24 cellular contexts compared by ENCODE assay signal in the genomic region with DNA sequence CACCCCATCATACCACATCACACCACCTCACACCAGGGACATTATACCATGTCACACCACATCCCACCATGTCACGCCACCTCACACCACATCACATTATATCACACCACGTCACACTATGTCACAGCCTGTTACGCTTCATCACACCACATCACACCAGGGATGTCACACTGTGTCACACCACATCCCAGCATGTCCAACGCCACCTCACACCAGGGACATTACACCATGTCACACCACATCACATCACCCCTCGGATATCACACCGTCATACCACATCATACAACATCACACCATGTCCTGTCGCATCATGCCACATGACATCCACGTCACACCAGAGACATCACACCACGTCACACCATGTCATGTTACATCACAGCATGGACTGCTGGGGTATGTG.
DNase-seq lines count a peak whose midpoint lies in the region; ATAC-seq and TF ChIP-seq lines count a peak whose summit lies in the region.
"Had no signal": no experiment of that assay in that cellular context is flagged by ENCODE, and none has a peak within 500 bp of the region (broad histone marks: within the 10 kb centered on the region; RNA-seq: fewer than 3 reads in every experiment).

No MANE protein-coding gene starts in this region.

- H2AFZ ChIP-seq in neural progenitor cell (replicated peaks), result no peak overlapping the region
- H2AFZ ChIP-seq: hepatocyte had no signal

- no peaks in the 10 kb centered on the region for H4K20me1 ChIP-seq in neural progenitor cell (ENCODE audit: low read depth)

- CTCF ChIA-PET in activated naive CD4-positive, alpha-beta T cell treated with anti-CD3 and anti-CD28 coated beads, Interleukin-2, amount 10 ng/mL, durations not matched to agents 7 days and 5 days (lab: Charles Lee), result no interaction called here
- CTCF ChIA-PET in activated naive CD4-positive, alpha-beta T cell treated with anti-CD3 and anti-CD28 coated beads for 36 hours (lab: Charles Lee), result no interaction called here
- CTCF ChIA-PET in activated CD8-positive, alpha-beta T cell treated with anti-CD3 and anti-CD28 coated beads for 36 hours (lab: Charles Lee), result no interaction called here
- CTCF ChIA-PET in activated CD4-positive, alpha-beta memory T cell treated with anti-CD3 and anti-CD28 coated beads for 36 hours (lab: Charles Lee), result no interaction called here

- ATAC-seq in upper lobe of right lung, result peak; percentile 37
- no peak for ATAC-seq in activated CD8-positive, alpha-beta T cell treated with anti-CD3 and anti-CD28 coated beads for 36 hours
- ATAC-seq: gastrocnemius medialis, left lung, T-cell had no signal

- no peaks in the 10 kb centered on the region for H3K79me2 ChIP-seq in neural progenitor cell (ENCODE audit: low read depth)
- H3K79me2 ChIP-seq: hepatocyte had no signal

- no peak overlapping the region for H3K4me3 Mint-ChIP-seq in activated naive CD4-positive, alpha-beta T cell treated with anti-CD3 and anti-CD28 coated beads, Interleukin-2, amount 10 ng/mL, durations not matched to agents 7 days and 5 days
- no peak overlapping the region for H3K4me3 Mint-ChIP-seq in activated naive CD4-positive, alpha-beta T cell treated with anti-CD3 and anti-CD28 coated beads for 36 hours
- H3K4me3 Mint-ChIP-seq in endothelial cell (ENCODE audit: unreplicated experiment) (peak overlapping the region; percentile 82), neural progenitor cell (peak overlapping the region; percentile 31)
- H3K4me3 Mint-ChIP-seq in activated CD8-positive, alpha-beta T cell treated with anti-CD3 and anti-CD28 coated beads for 36 hours, result no peak overlapping the region
- H3K4me3 Mint-ChIP-seq in activated CD4-positive, alpha-beta memory T cell treated with anti-CD3 and anti-CD28 coated beads for 36 hours, result no peak overlapping the region
- H3K4me3 Mint-ChIP-seq: CD4-positive, alpha-beta T cell; T-cell had no signal

- H3K27me3 ChIP-seq in neural progenitor cell, result no peaks in the 10 kb centered on the region
- H3K27me3 ChIP-seq in upper lobe of right lung, result no peaks in the 10 kb centered on the region
- H3K27me3 ChIP-seq in prostate gland (replicated peaks; ENCODE audit: insufficient read depth), result no peaks in the 10 kb centered on the region
- H3K27me3 ChIP-seq: gastrocnemius medialis, hepatocyte, suprapubic skin had no signal

- no peaks in the 10 kb centered on the region for H3K36me3 Mint-ChIP-seq in activated naive CD4-positive, alpha-beta T cell treated with anti-CD3 and anti-CD28 coated beads, Interleukin-2, amount 10 ng/mL, durations not matched to agents 7 days and 5 days
- no peaks in the 10 kb centered on the region for H3K36me3 Mint-ChIP-seq in activated naive CD4-positive, alpha-beta T cell treated with anti-CD3 and anti-CD28 coated beads for 36 hours (ENCODE audit: low read depth)
- peaks cover 20% of the 10 kb centered on the region for H3K36me3 Mint-ChIP-seq in endothelial cell (ENCODE audit: low read depth, unreplicated experiment)
- peaks cover 2% of the 10 kb centered on the region for H3K36me3 Mint-ChIP-seq in neural progenitor cell
- no peaks in the 10 kb centered on the region for H3K36me3 Mint-ChIP-seq in activated CD8-positive, alpha-beta T cell treated with anti-CD3 and anti-CD28 coated beads for 36 hours (ENCODE audit: low read depth)
- H3K36me3 Mint-ChIP-seq in activated CD4-positive, alpha-beta memory T cell treated with anti-CD3 and anti-CD28 coated beads for 36 hours, result no peaks in the 10 kb centered on the region
- H3K36me3 Mint-ChIP-seq: T-cell had no signal

- DNase-seq in activated naive CD4-positive, alpha-beta T cell treated with anti-CD3 and anti-CD28 coated beads, Interleukin-2, amount 10 ng/mL, durations not matched to agents 7 days and 5 days, result peak; percentile 15
- DNase-seq in activated naive CD4-positive, alpha-beta T cell treated with anti-CD3 and anti-CD28 coated beads for 36 hours, result no peak
- DNase-seq in endothelial cell (ENCODE audit: low spot score), result no peak
- no peak for DNase-seq in neural progenitor cell (ENCODE audit: low spot score)
- no peak for DNase-seq in upper lobe of right lung
- DNase-seq in activated CD8-positive, alpha-beta T cell treated with anti-CD3 and anti-CD28 coated beads for 36 hours, result no peak
- DNase-seq in prostate gland (ENCODE audit: low spot score), result no peak
- DNase-seq in activated CD4-positive, alpha-beta memory T cell treated with anti-CD3 and anti-CD28 coated beads for 36 hours, result no peak
- DNase-seq: activated CD4-positive, alpha-beta T cell treated with anti-CD3 and anti-CD28 coated beads, Interleukin-2, amount 50 U/mL, for 48 hours; activated CD4-positive, CD25-positive, alpha-beta regulatory T cell; cerebellar nuclear complex; EL; gastrocnemius medialis; NCI-H1436; NCI-H446; NCI-H774; retina; stimulated activated CD4-positive, alpha-beta T cell treated with anti-CD3 and anti-CD28 coated beads, Interleukin-2, amount 100 ng/mL, for 24 hours had no signal

- no peak for TF ChIP-seq POLR2A in prostate gland (IDR thresholded peaks at IDR 0.05)

- peaks cover 13% of the 10 kb centered on the region for H3K27me3 Mint-ChIP-seq in activated naive CD4-positive, alpha-beta T cell treated with anti-CD3 and anti-CD28 coated beads, Interleukin-2, amount 10 ng/mL, durations not matched to agents 7 days and 5 days
- H3K27me3 Mint-ChIP-seq in activated naive CD4-positive, alpha-beta T cell treated with anti-CD3 and anti-CD28 coated beads for 36 hours (ENCODE audit: low read depth), result no peaks in the 10 kb centered on the region
- H3K27me3 Mint-ChIP-seq in endothelial cell (ENCODE audit: unreplicated experiment) (peaks cover 20% of the 10 kb centered on the region), neural progenitor cell (ENCODE audit: insufficient read depth, low read depth) (peaks cover 11% of the 10 kb centered on the region)
- no peaks in the 10 kb centered on the region for H3K27me3 Mint-ChIP-seq in activated CD8-positive, alpha-beta T cell treated with anti-CD3 and anti-CD28 coated beads for 36 hours
- peaks cover 9% of the 10 kb centered on the region for H3K27me3 Mint-ChIP-seq in activated CD4-positive, alpha-beta memory T cell treated with anti-CD3 and anti-CD28 coated beads for 36 hours

- POLR2A ChIA-PET in activated CD8-positive, alpha-beta T cell treated with anti-CD3 and anti-CD28 coated beads for 36 hours (lab: Charles Lee), result no interaction called here
- POLR2A ChIA-PET in activated CD4-positive, alpha-beta memory T cell treated with anti-CD3 and anti-CD28 coated beads for 36 hours (lab: Charles Lee), result no interaction called here

- no peaks in the 10 kb centered on the region for H3K9me3 Mint-ChIP-seq in activated naive CD4-positive, alpha-beta T cell treated with anti-CD3 and anti-CD28 coated beads, Interleukin-2, amount 10 ng/mL, durations not matched to agents 7 days and 5 days
- H3K9me3 Mint-ChIP-seq in activated naive CD4-positive, alpha-beta T cell treated with anti-CD3 and anti-CD28 coated beads for 36 hours, result no peaks in the 10 kb centered on the region
- peaks cover 31% of the 10 kb centered on the region for H3K9me3 Mint-ChIP-seq in endothelial cell (ENCODE audit: unreplicated experiment)
- H3K9me3 Mint-ChIP-seq in neural progenitor cell, result peaks cover 33% of the 10 kb centered on the region
- H3K9me3 Mint-ChIP-seq in activated CD8-positive, alpha-beta T cell treated with anti-CD3 and anti-CD28 coated beads for 36 hours, result peaks cover 5% of the 10 kb centered on the region
- peaks cover 6% of the 10 kb centered on the region for H3K9me3 Mint-ChIP-seq in activated CD4-positive, alpha-beta memory T cell treated with anti-CD3 and anti-CD28 coated beads for 36 hours
- H3K9me3 Mint-ChIP-seq: activated T-helper 2 cell treated with anti-CD3 and anti-CD28 coated beads, Interferon-gamma antibody, Interleukin-2, Interleukin-4, amounts not matched to agents 10 μg/mL and 5 μg/mL and 100 μg/mL, durations not matched to agents 14 hours and 24 hours and 36 hours had no signal

- no peak overlapping the region for H3K4me2 ChIP-seq in neural progenitor cell
- H3K4me2 ChIP-seq: hepatocyte had no signal

- H3K27ac ChIP-seq in neural progenitor cell (no peak overlapping the region), upper lobe of right lung (no peak overlapping the region), prostate gland (no peak overlapping the region)
- H3K27ac ChIP-seq: gastrocnemius medialis, hepatocyte, left lung, suprapubic skin had no signal

- no peak overlapping the region for H3K9ac ChIP-seq in neural progenitor cell

- intact Hi-C loops in activated naive CD4-positive, alpha-beta T cell treated with anti-CD3 and anti-CD28 coated beads for 36 hours (cut with micrococcal nuclease), result loop anchor here (5.0 kb wide), 1 partner anchor 145 kb away; no protein-coding TSS in a partner anchor
- intact Hi-C loops in upper lobe of right lung (cut with DNase I) (no loop called here), prostate gland (cut with DNase I) (no loop called here)
- intact Hi-C loops in activated CD8-positive, alpha-beta T cell treated with anti-CD3 and anti-CD28 coated beads for 36 hours (cut with micrococcal nuclease), result no loop called here
- intact Hi-C loops in activated CD4-positive, alpha-beta memory T cell treated with anti-CD3 and anti-CD28 coated beads for 36 hours (cut with micrococcal nuclease), result no loop called here

- WGBS in prostate gland, result 79% methylated on average over 9 of the region's 9 CpGs

- TF ChIP-seq CTCF in endothelial cell (IDR thresholded peaks at IDR 0.05; ENCODE audit: unreplicated experiment), result no peak
- no peak for TF ChIP-seq CTCF in neural progenitor cell (IDR thresholded peaks at IDR 0.05)
- no peak for TF ChIP-seq CTCF in upper lobe of right lung (IDR thresholded peaks at IDR 0.05)
- no peak for TF ChIP-seq CTCF in activated CD8-positive, alpha-beta T cell treated with anti-CD3 and anti-CD28 coated beads for 36 hours (IDR thresholded peaks at IDR 0.05)
- TF ChIP-seq CTCF in prostate gland (IDR thresholded peaks at IDR 0.05), result no peak

- H3K36me3 ChIP-seq in neural progenitor cell (no peaks in the 10 kb centered on the region), upper lobe of right lung (no peaks in the 10 kb centered on the region), prostate gland (no peaks in the 10 kb centered on the region)
- H3K36me3 ChIP-seq: gastrocnemius medialis, left lung, suprapubic skin had no signal

- H3K4me1 ChIP-seq in neural progenitor cell (no peaks in the 10 kb centered on the region), upper lobe of right lung (no peaks in the 10 kb centered on the region), prostate gland (replicated peaks) (no peaks in the 10 kb centered on the region)
- H3K4me1 ChIP-seq: gastrocnemius medialis, left lung, suprapubic skin had no signal

- H3K4me1 Mint-ChIP-seq in activated naive CD4-positive, alpha-beta T cell treated with anti-CD3 and anti-CD28 coated beads, Interleukin-2, amount 10 ng/mL, durations not matched to agents 7 days and 5 days, result no peaks in the 10 kb centered on the region
- H3K4me1 Mint-ChIP-seq in activated naive CD4-positive, alpha-beta T cell treated with anti-CD3 and anti-CD28 coated beads for 36 hours (ENCODE audit: low read depth), result no peaks in the 10 kb centered on the region
- peaks cover 3% of the 10 kb centered on the region for H3K4me1 Mint-ChIP-seq in endothelial cell (ENCODE audit: unreplicated experiment)
- H3K4me1 Mint-ChIP-seq in neural progenitor cell, result no peaks in the 10 kb centered on the region
- H3K4me1 Mint-ChIP-seq in activated CD8-positive, alpha-beta T cell treated with anti-CD3 and anti-CD28 coated beads for 36 hours (ENCODE audit: low read depth), result no peaks in the 10 kb centered on the region
- no peaks in the 10 kb centered on the region for H3K4me1 Mint-ChIP-seq in activated CD4-positive, alpha-beta memory T cell treated with anti-CD3 and anti-CD28 coated beads for 36 hours (ENCODE audit: low read depth)
- H3K4me1 Mint-ChIP-seq: T-cell had no signal

- no peak overlapping the region for H3K4me3 ChIP-seq in neural progenitor cell
- H3K4me3 ChIP-seq in upper lobe of right lung, result no peak overlapping the region
- no peak overlapping the region for H3K4me3 ChIP-seq in prostate gland
- H3K4me3 ChIP-seq: gastrocnemius medialis, hepatocyte, left lung, suprapubic skin had no signal

- no peak overlapping the region for H3K27ac Mint-ChIP-seq in activated naive CD4-positive, alpha-beta T cell treated with anti-CD3 and anti-CD28 coated beads, Interleukin-2, amount 10 ng/mL, durations not matched to agents 7 days and 5 days
- no peak overlapping the region for H3K27ac Mint-ChIP-seq in activated naive CD4-positive, alpha-beta T cell treated with anti-CD3 and anti-CD28 coated beads for 36 hours
- H3K27ac Mint-ChIP-seq in endothelial cell (ENCODE audit: unreplicated experiment) (peak overlapping the region; percentile 49), neural progenitor cell (no peak overlapping the region)
- H3K27ac Mint-ChIP-seq in activated CD8-positive, alpha-beta T cell treated with anti-CD3 and anti-CD28 coated beads for 36 hours, result no peak overlapping the region
- no peak overlapping the region for H3K27ac Mint-ChIP-seq in activated CD4-positive, alpha-beta memory T cell treated with anti-CD3 and anti-CD28 coated beads for 36 hours
- H3K27ac Mint-ChIP-seq: activated T-helper 2 cell treated with anti-CD3 and anti-CD28 coated beads, Interferon-gamma antibody, Interleukin-2, Interleukin-4, amounts not matched to agents 10 μg/mL and 5 μg/mL and 100 μg/mL, durations not matched to agents 14 hours and 24 hours and 36 hours; CD4-positive, alpha-beta T cell; T-cell had no signal

- H3F3A ChIP-seq in neural progenitor cell (ENCODE audit: low read depth), result no peaks in the 10 kb centered on the region

- H3K9me3 ChIP-seq in neural progenitor cell (ENCODE audit: low read depth) (no peaks in the 10 kb centered on the region), upper lobe of right lung (no peaks in the 10 kb centered on the region), prostate gland (no peaks in the 10 kb centered on the region)
- H3K9me3 ChIP-seq: gastrocnemius medialis, left lung, suprapubic skin had no signal

Comparison
In these comparisons a context has a peak if more than half of its experiments do, and no peak if none do; other contexts are left out.
1. H3K4me3 Mint-ChIP-seq: peak in endothelial cell (single experiment) and neural progenitor cell (single experiment); none in activated naive CD4-positive, alpha-beta T cell treated with anti-CD3 and anti-CD28 coated beads, Interleukin-2, amount 10 ng/mL, durations not matched to agents 7 days and 5 days (single experiment), activated naive CD4-positive, alpha-beta T cell treated with anti-CD3 and anti-CD28 coated beads for 36 hours (single experiment), activated CD8-positive, alpha-beta T cell treated with anti-CD3 and anti-CD28 coated beads for 36 hours (single experiment) and activated CD4-positive, alpha-beta memory T cell treated with anti-CD3 and anti-CD28 coated beads for 36 hours (single experiment).